In the genomic region with DNA sequence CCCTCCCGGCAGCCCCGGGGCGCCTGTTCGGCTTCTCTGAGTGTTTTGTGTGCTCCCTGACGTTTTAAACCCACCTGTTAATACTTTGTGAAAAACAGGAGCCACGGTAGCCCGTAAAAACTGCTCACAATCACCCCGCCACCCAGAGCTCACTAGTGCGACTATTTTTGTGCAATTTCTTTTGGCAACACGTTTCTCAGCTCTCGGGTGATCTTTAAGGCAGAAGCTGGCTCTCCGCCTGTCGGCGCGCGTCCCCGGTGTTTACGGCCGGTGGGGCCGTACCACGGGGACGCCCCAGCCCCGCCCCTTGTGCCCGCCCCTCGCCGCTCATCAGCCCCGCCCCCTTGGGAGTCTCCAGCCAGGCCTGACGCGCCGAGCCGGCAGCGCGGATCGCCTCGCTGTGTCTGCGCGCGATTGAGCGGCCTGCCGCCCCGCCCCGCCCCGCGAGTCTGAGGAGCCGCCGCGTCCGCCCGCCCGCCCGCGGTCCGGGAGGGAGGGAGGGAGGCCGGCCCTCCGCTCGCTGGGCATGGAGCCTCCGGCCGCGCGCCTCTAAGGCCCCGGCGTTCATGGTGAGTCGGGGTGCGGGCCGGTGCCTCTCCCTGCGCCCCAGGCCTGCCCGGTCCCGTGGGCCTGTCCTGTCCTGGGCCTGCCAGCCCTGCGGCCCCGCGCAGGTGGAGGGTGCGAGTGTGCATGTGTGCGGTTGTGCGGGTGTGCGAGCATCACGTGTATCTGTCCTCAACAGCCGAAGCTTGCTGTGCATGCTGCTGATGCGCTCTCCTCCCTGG, we compare ENCODE assay signal across 8 cellular contexts. TPM values are rescaled to one million over a fixed set of nuclear protein-coding genes. Genes with fewer than 3 reads are reported as not detected.
DNase-seq lines count a peak whose midpoint lies in the region; ATAC-seq and TF ChIP-seq lines count a peak whose summit lies in the region.

No MANE protein-coding gene starts in this region.

- DNase-seq in GM12865 (ENCODE audit: low read depth) (peak; percentile 96), NCI-H1092 treated with DMSO at 0.1 percent for 48 hours (lab: John Stamatoyannopoulos, UW) (peak; percentile 85), SKM-1 treated with dmso at 0.1 percent for 144 hours (lab: John Stamatoyannopoulos, UW; ENCODE audit: unreplicated experiment) (peak; percentile 96), Right ventricle myocardium superior (peak; percentile 97), tibial artery (peak; percentile 93 to 98)
- DNase-seq in activated naive CD8-positive, alpha-beta T cell treated with anti-CD3 and anti-CD28 coated beads, Interleukin-2, amount 10 ng/mL, durations not matched to agents 7 days and 5 days: peak; percentile 95

- TF ChIP-seq CTCF in GM12865 (IDR thresholded peaks at IDR 0.05; ENCODE audit: insufficient read depth, low read depth, low read length, missing control alignments) (no peak), parathyroid adenoma (IDR thresholded peaks at IDR 0.05) (no peak), tibial artery (IDR thresholded peaks at IDR 0.05) (peak in 1 of 2 experiments; percentile 12)

- H3K27ac Mint-ChIP-seq in activated naive CD8-positive, alpha-beta T cell treated with anti-CD3 and anti-CD28 coated beads, Interleukin-2, amount 10 ng/mL, durations not matched to agents 7 days and 5 days: peak overlapping the region; percentile 92

- no peaks in the 10 kb centered on the region for H3K9me3 ChIP-seq in parathyroid adenoma (ENCODE audit: control insufficient read depth, low read length)
- H3K9me3 ChIP-seq in tibial artery: no peaks in the 10 kb centered on the region

- H3K4me1 ChIP-seq in parathyroid adenoma: no peaks in the 10 kb centered on the region
- peaks cover 0 to 54% (median 41%) of the 10 kb centered on the region in 4 donors for H3K4me1 ChIP-seq in tibial artery

- peaks cover 20% of the 10 kb centered on the region for H3K79me2 ChIP-seq in parathyroid adenoma

- peak overlapping the region; percentile 92 for H3K4me3 Mint-ChIP-seq in activated naive CD8-positive, alpha-beta T cell treated with anti-CD3 and anti-CD28 coated beads, Interleukin-2, amount 10 ng/mL, durations not matched to agents 7 days and 5 days

- H3K27ac ChIP-seq in parathyroid adenoma (peak overlapping the region; percentile 79), tibial artery (peak overlapping the region; percentile 96 to 98)

- H3K36me3 Mint-ChIP-seq in activated naive CD8-positive, alpha-beta T cell treated with anti-CD3 and anti-CD28 coated beads, Interleukin-2, amount 10 ng/mL, durations not matched to agents 7 days and 5 days: peaks cover 5% of the 10 kb centered on the region

- peak; percentile 74 for ATAC-seq in HG02610 (IDR thresholded peaks at IDR 0.05; ENCODE audit: unreplicated experiment)
- peak; percentile 89 for ATAC-seq in activated naive CD8-positive, alpha-beta T cell treated with anti-CD3 and anti-CD28 coated beads, Interleukin-2, amount 10 ng/mL, durations not matched to agents 7 days and 5 days (ENCODE audit: low read depth)
- peak; percentile 96 for ATAC-seq in Right ventricle myocardium superior (ENCODE audit: poor library complexity)

- no peak overlapping the region for H3K9ac ChIP-seq in parathyroid adenoma

- H3K27me3 ChIP-seq in parathyroid adenoma (ENCODE audit: control insufficient read depth, insufficient read depth, low read length) (no peaks in the 10 kb centered on the region), tibial artery (no peaks in the 10 kb centered on the region)

- no peaks in the 10 kb centered on the region for H3K9me3 Mint-ChIP-seq in activated naive CD8-positive, alpha-beta T cell treated with anti-CD3 and anti-CD28 coated beads, Interleukin-2, amount 10 ng/mL, durations not matched to agents 7 days and 5 days

- H3K4me2 ChIP-seq in parathyroid adenoma (ENCODE audit: low read length): peak overlapping the region; percentile 88

- POLR2A ChIA-PET in activated naive CD8-positive, alpha-beta T cell treated with anti-CD3 and anti-CD28 coated beads, Interleukin-2, amount 10 ng/mL, durations not matched to agents 7 days and 5 days (lab: Charles Lee): interaction anchor here (0.7 to 3.6 kb wide), 11 partner anchors 12 to 297 kb away, joined by 3 to 20 read pairs (median 8); partner anchors contain the start of genes GRPEL1, TADA2B and TBC1D14

- H3K4me3 ChIP-seq in GM12865 (ENCODE audit: low read depth, low read length): peak overlapping the region; percentile 69
- peak overlapping the region; percentile 76 for H3K4me3 ChIP-seq in parathyroid adenoma (ENCODE audit: low read depth, low read length)
- peak overlapping the region; percentile 69 to 84 for H3K4me3 ChIP-seq in tibial artery

- H3K36me3 ChIP-seq in parathyroid adenoma (ENCODE audit: control insufficient read depth, insufficient read depth, low read length): no peaks in the 10 kb centered on the region
- peaks cover 0 to 4% (median 0%) of the 10 kb centered on the region in 3 donors for H3K36me3 ChIP-seq in tibial artery

- H3K4me1 Mint-ChIP-seq in activated naive CD8-positive, alpha-beta T cell treated with anti-CD3 and anti-CD28 coated beads, Interleukin-2, amount 10 ng/mL, durations not matched to agents 7 days and 5 days: peaks cover 58% of the 10 kb centered on the region

- peak overlapping the region; percentile 79 for H2AFZ ChIP-seq in parathyroid adenoma

- no peaks in the 10 kb centered on the region for H3K27me3 Mint-ChIP-seq in activated naive CD8-positive, alpha-beta T cell treated with anti-CD3 and anti-CD28 coated beads, Interleukin-2, amount 10 ng/mL, durations not matched to agents 7 days and 5 days

- intact Hi-C loops in Right ventricle myocardium superior (cut with DNase I) (loop anchor here (10.0 kb wide), 1 partner anchor 72 kb away; no protein-coding TSS in a partner anchor), tibial artery (cut with DNase I; ENCODE audit: low total_unique reads) (loop anchor here (2.0 to 10.0 kb wide), 5 partner anchors 55 to 272 kb away; partner anchors contain the start of genes BLOC1S4, GRPEL1, KIAA0232 and TADA2B)

RNA-seq across cellular contexts. Expression of gene TADA2B, which starts 56.2 kb away (rescaled TPM):
- total RNA-seq in activated naive CD8-positive, alpha-beta T cell treated with anti-CD3 and anti-CD28 coated beads, Interleukin-2, amount 10 ng/mL, durations not matched to agents 7 days and 5 days: 10 to 100 TPM; 25.8 to 27.1 TPM
- total RNA-seq in Right ventricle myocardium superior: 35.5 TPM

Comparison
In these comparisons a context has a peak if more than half of its experiments do, and no peak if none do; other contexts are left out.
1. Peak in every context shown above with its lines: DNase-seq, ATAC-seq, H3K4me3 ChIP-seq and H3K27ac ChIP-seq.